Comparison of ENCODE assay signal across 14 cellular contexts in the genomic region with DNA sequence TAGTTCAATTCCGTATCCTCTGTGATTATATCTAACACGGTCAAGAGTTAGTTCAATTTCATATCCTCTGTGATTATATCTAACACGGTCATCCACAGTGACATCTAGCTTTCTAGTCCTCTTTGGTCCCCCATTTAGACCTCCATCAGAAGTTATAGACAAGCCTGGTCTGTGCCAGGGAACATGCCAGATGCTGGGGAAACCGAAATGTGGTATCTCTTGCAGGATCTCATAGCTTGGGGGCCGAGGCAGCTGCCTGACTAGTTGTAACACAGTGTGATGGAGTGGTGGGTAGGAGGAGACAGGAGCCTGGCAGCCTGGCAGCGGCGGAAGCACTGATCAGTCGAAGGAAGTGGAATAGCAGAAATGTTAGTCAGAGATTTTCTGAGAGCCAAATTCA. TPM values are rescaled to one million over a fixed set of nuclear protein-coding genes. Genes with fewer than 3 reads are reported as not detected.
DNase-seq lines count a peak whose midpoint lies in the region; ATAC-seq and TF ChIP-seq lines count a peak whose summit lies in the region.
"Had no signal": no experiment of that assay in that cellular context is flagged by ENCODE, and none has a peak within 500 bp of the region (broad histone marks: within the 10 kb centered on the region; RNA-seq: fewer than 3 reads in every experiment).

No MANE protein-coding gene starts in this region.

- no peaks in the 10 kb centered on the region for H4K20me1 ChIP-seq in SK-N-SH (ENCODE audit: insufficient read depth)
- H4K20me1 ChIP-seq: BLaER1 treated with 17β-estradiol and CSF1 and Interleukin-3, amounts not matched to agents 10 nM and 100 nM had no signal

- ATAC-seq in SK-N-SH treated with all-trans-retinoic acid at 6 μM for 48 hours = no peak
- no peak for ATAC-seq in activated T-helper 17 cell treated with anti-CD3 and anti-CD28 coated beads, Interleukin-2, amount 50 U/mL, for 72 hours (replicated peaks)
- ATAC-seq: HCT116 had no signal

- H3K9ac ChIP-seq in SK-N-SH = no peak overlapping the region
- H3K9ac ChIP-seq: BLaER1 treated with 17β-estradiol and CSF1 and Interleukin-3, amounts not matched to agents 10 nM and 100 nM had no signal

- no peaks in the 10 kb centered on the region for H3F3A ChIP-seq in SK-N-SH (replicated peaks; ENCODE audit: insufficient read depth)

- TF ChIP-seq CTCF in SK-N-SH (IDR thresholded peaks at IDR 0.05) = no peak
- TF ChIP-seq CTCF in neural crest cell (conservative IDR thresholded peaks at IDR 0.05) = no peak
- no peak for TF ChIP-seq CTCF in vagina (IDR thresholded peaks at IDR 0.05)

- no peak overlapping the region for H3K27ac ChIP-seq in SK-N-SH (ENCODE audit: low read depth in 2 of 2, low read length in 1 of 2)
- H3K27ac ChIP-seq in vagina = no peak overlapping the region
- H3K27ac ChIP-seq: 22Rv1; BLaER1 treated with 17β-estradiol and CSF1 and Interleukin-3, amounts not matched to agents 10 nM and 100 nM had no signal

- 6% methylated on average over 7 of the region's 8 CpGs for WGBS in SK-N-SH (ENCODE audit: low lambda C conversion rate)

- H3K27me3 ChIP-seq in SK-N-SH (ENCODE audit: insufficient read depth) (no peaks in the 10 kb centered on the region), MG63 (peaks cover 5% of the 10 kb centered on the region), vagina (no peaks in the 10 kb centered on the region)
- H3K27me3 ChIP-seq: BLaER1 treated with 17β-estradiol and CSF1 and Interleukin-3, amounts not matched to agents 10 nM and 100 nM had no signal

- H3K4me3 Mint-ChIP-seq in neural crest cell = no peak overlapping the region
- H3K4me3 Mint-ChIP-seq in activated T-helper 17 cell treated with anti-CD3 and anti-CD28 coated beads, Interleukin-2, amount 50 U/mL, for 72 hours = no peak overlapping the region
- H3K4me3 Mint-ChIP-seq: CD4-positive, CD25-positive, alpha-beta regulatory T cell had no signal

- DNase-seq in SK-N-SH (peak; percentile 77), MG63 (peak; percentile 59), neural crest cell (ENCODE audit: low read depth, low spot score) (no peak), vagina (ENCODE audit: extremely low spot score in 2 of 2) (peak; percentile 47 to 89), kidney glomerular epithelial cell (lab: John Stamatoyannopoulos, UW) (no peak)
- DNase-seq in stimulated activated CD4-positive, alpha-beta T cell treated with anti-CD3 and anti-CD28 coated beads, Interleukin-2, amount 100 ng/mL, for 24 hours = no peak
- DNase-seq: AML-193; CD4-positive, CD25-positive, alpha-beta regulatory T cell had no signal

- CTCF ChIA-PET in SK-N-SH (lab: Yijun Ruan, JAX) = no interaction called here

- no peaks in the 10 kb centered on the region for H3K4me1 Mint-ChIP-seq in neural crest cell
- no peaks in the 10 kb centered on the region for H3K4me1 Mint-ChIP-seq in activated T-helper 17 cell treated with anti-CD3 and anti-CD28 coated beads, Interleukin-2, amount 50 U/mL, for 72 hours
- H3K4me1 Mint-ChIP-seq: CD4-positive, CD25-positive, alpha-beta regulatory T cell had no signal

- intact Hi-C loops in vagina (cut with DNase I) = no loop called here

- no peak for TF ChIP-seq RAD21 in SK-N-SH (IDR thresholded peaks at IDR 0.05; ENCODE audit: low read length)

- no peaks in the 10 kb centered on the region for H3K79me2 ChIP-seq in SK-N-SH (ENCODE audit: insufficient read depth)

- POLR2A ChIA-PET in SK-N-SH (lab: Yijun Ruan, JAX) = no interaction called here

- H3K4me3 ChIP-seq in SK-N-SH (ENCODE audit: low read depth in 2 of 2, low read length in 1 of 2) (no peak overlapping the region), MG63 (no peak overlapping the region), vagina (no peak overlapping the region)
- H3K4me3 ChIP-seq: BLaER1 treated with 17β-estradiol and CSF1 and Interleukin-3, amounts not matched to agents 10 nM and 100 nM had no signal

- no peak; a peak in 1 of 4 replicates for TF ChIP-seq EP300 in SK-N-SH (IDR thresholded peaks at IDR 0.05; ENCODE audit: borderline replicate concordance in 1 of 2, low read depth in 1 of 2, low read length in 1 of 2)

- H2AFZ ChIP-seq in SK-N-SH (ENCODE audit: low read depth) = no peak overlapping the region

- H3K4me2 ChIP-seq in SK-N-SH = no peak overlapping the region
- H3K4me2 ChIP-seq: BLaER1 treated with 17β-estradiol and CSF1 and Interleukin-3, amounts not matched to agents 10 nM and 100 nM had no signal

- H3K27ac Mint-ChIP-seq in neural crest cell (ENCODE audit: unreplicated experiment) = peak overlapping the region; percentile 86
- no peak overlapping the region for H3K27ac Mint-ChIP-seq in activated T-helper 17 cell treated with anti-CD3 and anti-CD28 coated beads, Interleukin-2, amount 50 U/mL, for 72 hours
- H3K27ac Mint-ChIP-seq: CD4-positive, CD25-positive, alpha-beta regulatory T cell had no signal

- H3K36me3 ChIP-seq in SK-N-SH (replicated peaks in 1 of 2; ENCODE audit: control insufficient read depth in 1 of 2, insufficient read depth in 2 of 2, low read length in 1 of 2) (no peaks in the 10 kb centered on the region), MG63 (no peaks in the 10 kb centered on the region), vagina (no peaks in the 10 kb centered on the region)
- H3K36me3 ChIP-seq: BLaER1 treated with 17β-estradiol and CSF1 and Interleukin-3, amounts not matched to agents 10 nM and 100 nM had no signal

- H3K9me3 Mint-ChIP-seq in neural crest cell = no peaks in the 10 kb centered on the region
- H3K9me3 Mint-ChIP-seq in activated T-helper 17 cell treated with anti-CD3 and anti-CD28 coated beads, Interleukin-2, amount 50 U/mL, for 72 hours = no peaks in the 10 kb centered on the region
- H3K9me3 Mint-ChIP-seq: CD4-positive, CD25-positive, alpha-beta regulatory T cell had no signal

- no peaks in the 10 kb centered on the region; the same call in 1 of the 2 replicates for H3K9me2 ChIP-seq in SK-N-SH

- H3K9me3 ChIP-seq in SK-N-SH (no peaks in the 10 kb centered on the region), MG63 (no peaks in the 10 kb centered on the region), vagina (no peaks in the 10 kb centered on the region)
- H3K9me3 ChIP-seq: BLaER1 treated with 17β-estradiol and CSF1 and Interleukin-3, amounts not matched to agents 10 nM and 100 nM had no signal

- H3K27me3 Mint-ChIP-seq in neural crest cell (ENCODE audit: low read depth) = peaks cover 9% of the 10 kb centered on the region
- peaks cover 10% of the 10 kb centered on the region for H3K27me3 Mint-ChIP-seq in activated T-helper 17 cell treated with anti-CD3 and anti-CD28 coated beads, Interleukin-2, amount 50 U/mL, for 72 hours
- H3K27me3 Mint-ChIP-seq: CD4-positive, CD25-positive, alpha-beta regulatory T cell had no signal

- H3K4me1 ChIP-seq in SK-N-SH (ENCODE audit: control insufficient read depth in 1 of 2, insufficient read depth in 2 of 2, low read depth in 1 of 2, low read length in 1 of 2) = peaks cover 0 to 7% of the 10 kb centered on the region in 2 experiments; a peak in 1 of 4 replicates
- no peaks in the 10 kb centered on the region for H3K4me1 ChIP-seq in vagina

- H3K36me3 Mint-ChIP-seq in neural crest cell (ENCODE audit: low read depth) = no peaks in the 10 kb centered on the region
- H3K36me3 Mint-ChIP-seq in activated T-helper 17 cell treated with anti-CD3 and anti-CD28 coated beads, Interleukin-2, amount 50 U/mL, for 72 hours (ENCODE audit: low read depth) = no peaks in the 10 kb centered on the region
- H3K36me3 Mint-ChIP-seq: CD4-positive, CD25-positive, alpha-beta regulatory T cell had no signal

- no peak for TF ChIP-seq POLR2A in vagina (IDR thresholded peaks at IDR 0.05)

TF ChIP-seq in SK-N-SH, 30 proteins besides CTCF, POLR2A, EP300 and RAD21:
- TF ChIP-seq SMC3 (IDR thresholded peaks at IDR 0.05; ENCODE audit: low read depth, low read length) = no peak
- peak; percentile 89 for TF ChIP-seq GATA2 (CRISPR knock-in tag; IDR thresholded peaks at IDR 0.05)
TF ChIP-seq in SK-N-SH: peak in this region for 1.

TF ChIP-seq in SK-N-SH treated with all-trans-retinoic acid at 6 μM for 48 hours, 23 proteins besides CTCF, POLR2A, EP300 and RAD21 (continues in another document):
- TF ChIP-seq SNAI2 (CRISPR knock-in tag; IDR thresholded peaks at IDR 0.05) (no peak), CSRNP3 (CRISPR knock-in tag; IDR thresholded peaks at IDR 0.05) (no peak), ARNTL (CRISPR knock-in tag; IDR thresholded peaks at IDR 0.05; ENCODE audit: borderline replicate concordance, low read depth) (no peak), ZNF8 (CRISPR knock-in tag; IDR thresholded peaks at IDR 0.05) (no peak), TCF4 (CRISPR knock-in tag; IDR thresholded peaks at IDR 0.05; ENCODE audit: borderline replicate concordance) (no peak), OSR1 (CRISPR knock-in tag; IDR thresholded peaks at IDR 0.05) (no peak)

RNA-seq across cellular contexts. Expression of gene SMOC2, which starts 13.8 kb away (rescaled TPM):
- polyA plus RNA-seq in SK-N-SH (2012; rRNA removed) = not detected in 2 replicates
- not detected in 2 replicates for polyA plus RNA-seq in SK-N-SH (2012; cell fraction: cytosol; rRNA removed)
- not detected in 2 replicates for polyA plus RNA-seq in SK-N-SH (2012; cell fraction: nucleus; rRNA removed)
- total RNA-seq in MG63 (2014; rRNA removed; shearing (Covaris generic); ENCODE audit: low replicate concordance) = 1.7 TPM in 1 of 2 replicates, not detected in the other
- total RNA-seq in neural crest cell = 0.14 and 0.23 TPM in 2 replicates
- total RNA-seq in vagina = 22.1 TPM
- total RNA-seq in activated T-helper 17 cell treated with anti-CD3 and anti-CD28 coated beads, Interleukin-2, amount 50 U/mL, for 72 hours = not detected
- total RNA-seq: CD4-positive, CD25-positive, alpha-beta regulatory T cell; Daoy had no signal
- polyA plus RNA-seq: CD4-positive, CD25-positive, alpha-beta regulatory T cell had no signal

Comparison
In these comparisons a context has a peak if more than half of its experiments do, and no peak if none do; other contexts are left out.
1. DNase-seq: peak in SK-N-SH (single experiment), MG63 (single experiment) and vagina (2 of 2); none in neural crest cell (single experiment), stimulated activated CD4-positive, alpha-beta T cell treated with anti-CD3 and anti-CD28 coated beads, Interleukin-2, amount 100 ng/mL, for 24 hours (0 of 2) and kidney glomerular epithelial cell (single experiment).